In genomic region chr11:122853971-122854446, GRCh38 we compare ENCODE assay signal across 8 cellular contexts. TPM values are rescaled to one million over a fixed set of nuclear protein-coding genes. Genes with fewer than 3 reads are reported as not detected.
A peak's percentile ranks its signal among the peaks of the same experiment; 100 is the strongest.
DNase-seq lines count a peak whose midpoint lies in the region; ATAC-seq, FAIRE-seq and TF ChIP-seq lines count a peak whose summit lies in the region.

No MANE protein-coding gene starts in this region.

- TF ChIP-seq POLR2A in H1 (IDR thresholded peaks at IDR 0.05; ENCODE audit: control extremely low read depth in 1 of 2, low read depth in 2 of 2, low read length in 2 of 2) = no peak

- H3K9me3 ChIP-seq in H1 (ENCODE audit: insufficient read depth in 2 of 2, low read depth in 1 of 2, low read length in 1 of 2) (no peaks in the 10 kb centered on the region), mucosa of descending colon (no peaks in the 10 kb centered on the region)

- intact Hi-C loops in mucosa of descending colon (cut with DNase I, micrococcal nuclease) = loop anchor here (10.0 kb wide), 2 partner anchors 59 to 229 kb away; no protein-coding TSS in a partner anchor

- H3K23ac ChIP-seq in H1 (ENCODE audit: insufficient read length) = no peak overlapping the region

- H3K23me2 ChIP-seq in H1 (ENCODE audit: low read depth, low read length) = no peaks in the 10 kb centered on the region

- H3K79me1 ChIP-seq in H1 (ENCODE audit: low read depth, low read length) = no peaks in the 10 kb centered on the region

- H2BK120ac ChIP-seq in H1 (replicated peaks; ENCODE audit: low read depth, low read length) = no peak overlapping the region

- H3K4me3 ChIP-seq in BJ (ENCODE audit: low read depth, low read length) (no peak overlapping the region), H1 (ENCODE audit: extremely low read depth in 1 of 4, insufficient read depth in 2 of 4, low read depth in 3 of 4, low read length in 4 of 4) (no peak overlapping the region), mucosa of descending colon (no peak overlapping the region)

- H3K18ac ChIP-seq in H1 (ENCODE audit: extremely low read depth, low read length) = no peak overlapping the region

- H4K20me1 ChIP-seq in H1 (replicated peaks in 1 of 2; ENCODE audit: control insufficient read depth in 1 of 2, insufficient read depth in 2 of 2, low read length in 2 of 2) = no peaks in the 10 kb centered on the region

- peak; percentile 57 for ATAC-seq in mucosa of descending colon
- ATAC-seq in HG03460 (IDR thresholded peaks at IDR 0.05; ENCODE audit: unreplicated experiment) = no peak
- no peak for ATAC-seq in HG02642 (IDR thresholded peaks at IDR 0.05; ENCODE audit: poor library complexity, unreplicated experiment)

- peaks cover 0 to 2% (median 0%) of the 10 kb centered on the region in 4 experiments; a peak in 4 of 7 replicates for H3K4me1 ChIP-seq in H1 (replicated peaks in 1 of 4; ENCODE audit: control insufficient read depth in 3 of 4, insufficient read depth in 4 of 4, low read length in 3 of 4)
- H3K4me1 ChIP-seq in mucosa of descending colon (ENCODE audit: low read depth) = no peaks in the 10 kb centered on the region

- peak; percentile 84 to 85 for TF ChIP-seq RAD21 in H1 (IDR thresholded peaks at IDR 0.05 in 1 of 2, conservative IDR thresholded peaks at IDR 0.05 in 1 of 2; ENCODE audit: low read depth in 2 of 2, low read length in 2 of 2)

- CTCF ChIA-PET in BJ (lab: Yijun Ruan, JAX) = interaction anchor here (0.6 to 7.9 kb wide), 35 partner anchors 9 to 276 kb away, joined by 3 to 114 read pairs (median 5); partner anchors contain the start of gene UBASH3B
- CTCF ChIA-PET in H1 (lab: Charles Lee; ENCODE audit: partially characterized antibody) = interaction anchor here (0.6 to 13.0 kb wide), 36 partner anchors 10 to 273 kb away, joined by 3 to 145 read pairs (median 4); no protein-coding TSS in a partner anchor

- TF ChIP-seq CTCF in BJ (IDR thresholded peaks at IDR 0.05; ENCODE audit: insufficient read depth, low read depth, low read length) (peak; percentile 59), GM13977 (IDR thresholded peaks at IDR 0.05; ENCODE audit: extremely low read depth, insufficient read depth, missing control alignments) (peak; percentile 69), H1 (IDR thresholded peaks at IDR 0.05; ENCODE audit: control extremely low read depth in 1 of 3, insufficient read depth in 1 of 3, low read depth in 1 of 3, low read length in 3 of 3) (peak in 2 of 3 experiments; percentile 59 to 69; a peak in 3 of 4 replicates), mucosa of descending colon (IDR thresholded peaks at IDR 0.05) (peak; percentile 24)

- no peaks in the 10 kb centered on the region for H3K36me3 ChIP-seq in BJ (ENCODE audit: control insufficient read depth, insufficient read depth, low read length)
- H3K36me3 ChIP-seq in H1 (ENCODE audit: control insufficient read depth in 2 of 4, insufficient read depth in 4 of 4, low read length in 3 of 4) = no peaks in the 10 kb centered on the region
- H3K36me3 ChIP-seq in mucosa of descending colon (ENCODE audit: low read depth) = no peaks in the 10 kb centered on the region

- H3K27me3 ChIP-seq in BJ (ENCODE audit: control insufficient read depth, insufficient read depth, low read length) (no peaks in the 10 kb centered on the region), H1 (replicated peaks in 1 of 4; ENCODE audit: control insufficient read depth in 3 of 4, extremely low read depth in 1 of 4, insufficient read depth in 3 of 4, low read length in 3 of 4) (no peaks in the 10 kb centered on the region)

- H4K91ac ChIP-seq in H1 (replicated peaks; ENCODE audit: insufficient read length, low read length) = no peak overlapping the region

- in situ Hi-C loops in GM13977 (cut with MboI; ENCODE audit: low pct_unique_long_range_greater_than_20kb, low sequenced_read_pairs, unreplicated experiment) = loop anchor here (5.0 kb wide), 1 partner anchor 52 kb away; no protein-coding TSS in a partner anchor

- H2BK15ac ChIP-seq in H1 (ENCODE audit: low read length) = no peak overlapping the region

- peak overlapping the region; percentile 82; the same call in 1 of the 2 replicates for H2AFZ ChIP-seq in H1 (ENCODE audit: low read length)

- TF ChIP-seq EP300 in H1 (IDR thresholded peaks at IDR 0.05; ENCODE audit: borderline replicate concordance in 1 of 2, low read depth in 2 of 2, low read length in 2 of 2) = no peak

- H3K14ac ChIP-seq in H1 (ENCODE audit: insufficient read length) = no peak overlapping the region

- 52% methylated on average over 3 of the region's 3 CpGs; no CpG with 5 or more reads in 1 of the 2 experiments for WGBS in H1 (ENCODE audit: extremely low coverage in 1 of 2, insufficient coverage in 1 of 2, insufficient read length in 1 of 2, insufficient replicate concordance in 2 of 2, low coverage in 1 of 2, low lambda C conversion rate in 2 of 2, missing lambda C conversion rate in 1 of 2), 2 experiments

- FAIRE-seq in H1 (lab: Jason Lieb, UNC) = peak; percentile 96

- H3K27ac ChIP-seq in H1 (ENCODE audit: low read depth, low read length) = no peak overlapping the region

- POLR2A ChIA-PET in BJ (lab: Charles Lee) = no interaction called here
- POLR2A ChIA-PET in H1 (lab: Charles Lee; ENCODE audit: partially characterized antibody) = interaction anchor here (0.8 to 1.9 kb wide), 5 partner anchors 10 to 46 kb away, joined by 3 to 9 read pairs (median 4); no protein-coding TSS in a partner anchor

- H4K5ac ChIP-seq in H1 (ENCODE audit: insufficient read length, low read depth, low read length) = no peak overlapping the region

- no peak overlapping the region for H3K9ac ChIP-seq in H1 (replicated peaks in 1 of 4; ENCODE audit: extremely low read depth in 1 of 4, low read depth in 3 of 4, low read length in 3 of 4)

- H2BK5ac ChIP-seq in H1 (ENCODE audit: low read depth, low read length) = no peak overlapping the region

- H3K4ac ChIP-seq in H1 (replicated peaks; ENCODE audit: insufficient read length, low read depth, low read length) = no peak overlapping the region

- H3K4me2 ChIP-seq in H1 (ENCODE audit: insufficient read depth in 1 of 2, low read depth in 2 of 2, low read length in 2 of 2) = no peak overlapping the region

- H2BK20ac ChIP-seq in H1 (ENCODE audit: low read length) = no peak overlapping the region

- no peak for DNase-seq in BJ (ENCODE audit: low read depth)
- peak; percentile 43 for DNase-seq in GM13977 (ENCODE audit: low spot score)
- peak; percentile 30 for DNase-seq in NCI-H2171 (lab: John Stamatoyannopoulos, UW)
- peak; percentile 18 for DNase-seq in UCSD-AML1 (lab: John Stamatoyannopoulos, UW; ENCODE audit: unreplicated experiment)
- DNase-seq in H1 (ENCODE audit: low read depth in 1 of 2, low spot score in 2 of 2) = peak in 1 of 2 experiments; percentile 53
- DNase-seq in mucosa of descending colon = peak in 1 of 3 donors; percentile 83

- no peak overlapping the region for H2AK5ac ChIP-seq in H1 (ENCODE audit: low read depth, low read length)

- H3K56ac ChIP-seq in H1 (replicated peaks; ENCODE audit: insufficient read length, low read depth, low read length) = no peak overlapping the region

- H3K79me2 ChIP-seq in H1 (ENCODE audit: control insufficient read depth in 1 of 2, insufficient read depth in 2 of 2, low read length in 2 of 2) = no peaks in the 10 kb centered on the region

- H2BK12ac ChIP-seq in H1 (ENCODE audit: low read depth, low read length) = no peak overlapping the region

- H4K8ac ChIP-seq in H1 (ENCODE audit: extremely low read depth, insufficient read depth, low read length) = no peak overlapping the region

TF ChIP-seq in H1, 55 proteins besides CTCF, POLR2A, EP300 and RAD21 (continues in another document):
- TF ChIP-seq CEBPB (IDR thresholded peaks at IDR 0.05; ENCODE audit: low read depth, low read length) (no peak; the same call in 1 of the 2 replicates), CREB1 (IDR thresholded peaks at IDR 0.05) (no peak), CHD2 (IDR thresholded peaks at IDR 0.05; ENCODE audit: low read length) (no peak), HDAC6 (IDR thresholded peaks at IDR 0.05; ENCODE audit: low read depth, low read length) (no peak), RXRA (IDR thresholded peaks at IDR 0.05; ENCODE audit: insufficient read depth, low read depth, low read length) (no peak), MAX (IDR thresholded peaks at IDR 0.05) (0 out of 2 replicates have a peak, but pooled peaks have one; percentile 31), POU5F1 (IDR thresholded peaks at IDR 0.05; ENCODE audit: low read depth, low read length) (no peak), TEAD4 (IDR thresholded peaks at IDR 0.05; ENCODE audit: low read depth, low read length) (no peak), SP4 (IDR thresholded peaks at IDR 0.05; ENCODE audit: low read length) (no peak)

RNA-seq across cellular contexts. Expression of gene CRTAM, which starts 15.7 kb away (rescaled TPM):
- polyA plus RNA-seq in BJ (2011; rRNA removed) (not detected in 2 replicates), H1 (2011; rRNA removed) (not detected in 2 replicates)
- not detected in 2 replicates for polyA minus RNA-seq in BJ (2011; rRNA and poly(A)+ RNA removed)
- total RNA-seq in H1 (2021; fragmentation: NEBNext Ultra II Directional; extraction: Animal tissue kit (Norgen Biotek cat#: 25700)) = not detected in 2 replicates
- not detected for polyA plus RNA-seq in H1 (2011; cell fraction: cytosol; rRNA removed)
- not detected for polyA plus RNA-seq in H1 (2011; cell fraction: nucleus; rRNA removed)
- polyA plus RNA-seq in H1 (2012, experiment 1 of 2) = not detected in 4 replicates
- polyA plus RNA-seq in H1 (2012, experiment 2 of 2) = not detected
- 0.26 TPM for polyA plus RNA-seq in H1 (2013, experiment 1 of 2)
- polyA plus RNA-seq in H1 (2013, experiment 2 of 2) = 0.33 TPM
- not detected in 2 replicates for polyA minus RNA-seq in H1 (2011; rRNA and poly(A)+ RNA removed)
- polyA minus RNA-seq in H1 (2011; cell fraction: cytosol; rRNA and poly(A)+ RNA removed) = not detected
- polyA minus RNA-seq in H1 (2011; cell fraction: nucleus; rRNA and poly(A)+ RNA removed) = not detected
- under 1 TPM; 0.26 to 0.87 (median 0.38) TPM for total RNA-seq in mucosa of descending colon

RNA-seq across cellular contexts. Expression of gene JHY, which starts 28.6 kb away (rescaled TPM):
- polyA plus RNA-seq in BJ (2011; rRNA removed) = 4.4 and 5.7 TPM in 2 replicates
- polyA minus RNA-seq in BJ (2011; rRNA and poly(A)+ RNA removed) = 3.0 and 3.9 TPM in 2 replicates
- total RNA-seq in H1 (2021; fragmentation: NEBNext Ultra II Directional; extraction: Animal tissue kit (Norgen Biotek cat#: 25700)) = 0.46 and 0.91 TPM in 2 replicates
- 0.19 and 0.29 TPM in 2 replicates for polyA plus RNA-seq in H1 (2011; rRNA removed)
- polyA plus RNA-seq in H1 (2011; cell fraction: cytosol; rRNA removed) = 0.71 TPM
- polyA plus RNA-seq in H1 (2011; cell fraction: nucleus; rRNA removed) = 0.48 TPM
- 0.55 to 0.60 TPM (median 0.59 TPM) in 4 replicates for polyA plus RNA-seq in H1 (2012, experiment 1 of 2)
- 0.20 TPM for polyA plus RNA-seq in H1 (2012, experiment 2 of 2)
- polyA plus RNA-seq in H1 (2013, experiment 1 of 2) = 0.73 TPM
- 0.87 TPM for polyA plus RNA-seq in H1 (2013, experiment 2 of 2)
- 0.49 and 0.50 TPM in 2 replicates for polyA minus RNA-seq in H1 (2011; rRNA and poly(A)+ RNA removed)
- polyA minus RNA-seq in H1 (2011; cell fraction: cytosol; rRNA and poly(A)+ RNA removed) = 0.37 TPM
- polyA minus RNA-seq in H1 (2011; cell fraction: nucleus; rRNA and poly(A)+ RNA removed) = 1.4 TPM
- 1 to 10 TPM; 1.5 to 5.4 (median 2.4) TPM for total RNA-seq in mucosa of descending colon
